ENCODE assay signal across 28 cellular contexts in the genomic region with DNA sequence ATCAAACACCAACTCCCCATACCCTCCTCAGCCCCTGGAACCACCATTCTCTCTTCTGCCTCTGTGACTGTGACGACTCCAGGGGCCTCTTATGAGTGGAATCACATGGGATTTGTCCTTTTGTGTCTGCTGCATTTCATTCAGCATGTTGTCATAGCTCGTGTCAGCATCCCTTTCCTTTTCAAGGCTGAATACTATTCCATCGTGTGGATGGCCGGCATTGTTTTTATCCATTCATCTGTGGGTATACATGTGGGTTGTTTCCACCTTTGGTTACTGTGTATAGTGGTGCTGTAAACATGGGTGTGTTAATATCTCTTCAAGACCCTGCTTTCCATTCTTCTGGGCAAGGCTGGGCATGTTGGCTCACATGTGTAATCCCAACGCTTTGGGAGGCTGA.
"Had no signal": no experiment of that assay in that cellular context is flagged by ENCODE, and none has a peak within 500 bp of the region (broad histone marks: within the 10 kb centered on the region; RNA-seq: fewer than 3 reads in every experiment).

No MANE protein-coding gene starts in this region.

- H3K27ac ChIP-seq: colonic mucosa, epithelial cell of prostate, gastroesophageal sphincter, heart left ventricle, hepatocyte, neutrophil, pancreas, right atrium auricular region, skin epidermis, thyroid gland had no signal

- H3K4me3 ChIP-seq: colonic mucosa, gastroesophageal sphincter, heart left ventricle, hepatocyte, lung, mucosa of descending colon, pancreas, right atrium auricular region, skin epidermis, thyroid gland had no signal

- H3K4me3 Mint-ChIP-seq: dendritic cell treated with granulocyte-macrophage colony-stimulating factor and Interleukin-4, amounts not matched to agents 40 ng/mL and 50 ng/mL, for 4 days; endodermal cell; memory B cell; mesothelial cell of epicardium; naive B cell; natural killer cell treated with Interleukin-12 subunit alpha and Interleukin-12 subunit beta and Interleukin-15 and Interleukin-18, amount 100 ng/mL, for 72 hours; neural crest cell; stimulated activated naive CD8-positive, alpha-beta T cell treated with anti-CD3 and anti-CD28 coated beads, Interleukin-15, amount 100 ng/mL, for 72 hours had no signal

- FAIRE-seq: kidney, pancreas had no signal

- DNase-seq: colonic mucosa; effector CD8-positive, alpha-beta T cell; endodermal cell; foreskin fibroblast; heart left ventricle; mucosa of descending colon; naive B cell; pancreas; stimulated activated CD4-positive, alpha-beta T cell treated with anti-CD3 and anti-CD28 coated beads, Interleukin-15, amount 100 ng/mL, for 24 hours; stimulated activated CD4-positive, alpha-beta T cell treated with anti-CD3 and anti-CD28 coated beads, Interleukin-2, amount 100 ng/mL, for 48 hours; stimulated activated naive CD4-positive, alpha-beta T cell; stimulated activated naive CD8-positive, alpha-beta T cell treated with anti-CD3 and anti-CD28 coated beads, Interleukin-15, amount 100 ng/mL, for 72 hours; thyroid gland had no signal

- H3K27ac Mint-ChIP-seq: dendritic cell treated with granulocyte-macrophage colony-stimulating factor and Interleukin-4, amounts not matched to agents 40 ng/mL and 50 ng/mL, for 4 days; endodermal cell; memory B cell; mesothelial cell of epicardium; natural killer cell treated with Interleukin-12 subunit alpha and Interleukin-12 subunit beta and Interleukin-15 and Interleukin-18, amount 100 ng/mL, for 72 hours; stimulated activated naive CD8-positive, alpha-beta T cell treated with anti-CD3 and anti-CD28 coated beads, Interleukin-15, amount 100 ng/mL, for 72 hours had no signal

- H3K4me1 Mint-ChIP-seq: mesothelial cell of epicardium had no signal

- H3K36me3 Mint-ChIP-seq: natural killer cell treated with Interleukin-12 subunit alpha and Interleukin-12 subunit beta and Interleukin-15 and Interleukin-18, amount 100 ng/mL, for 72 hours had no signal

- H3K27me3 Mint-ChIP-seq: dendritic cell treated with granulocyte-macrophage colony-stimulating factor and Interleukin-4, amounts not matched to agents 40 ng/mL and 50 ng/mL, for 4 days; memory B cell; naive B cell; natural killer cell treated with Interleukin-12 subunit alpha and Interleukin-12 subunit beta and Interleukin-15 and Interleukin-18, amount 100 ng/mL, for 72 hours; stimulated activated naive CD8-positive, alpha-beta T cell treated with anti-CD3 and anti-CD28 coated beads, Interleukin-15, amount 100 ng/mL, for 72 hours had no signal

- ATAC-seq: esophagus mucosa; gastroesophageal sphincter; heart left ventricle; left lobe of liver; mucosa of descending colon; natural killer cell treated with Interleukin-12 subunit alpha and Interleukin-12 subunit beta and Interleukin-15 and Interleukin-18, amount 100 ng/mL, for 72 hours; stimulated activated naive CD8-positive, alpha-beta T cell treated with anti-CD3 and anti-CD28 coated beads, Interleukin-15, amount 100 ng/mL, for 72 hours had no signal

- H3K36me3 ChIP-seq: colonic mucosa, heart left ventricle, neutrophil, pancreas, right atrium auricular region, thyroid gland had no signal

- H3K27me3 ChIP-seq: colonic mucosa, gastroesophageal sphincter, heart left ventricle, hepatocyte, neutrophil, pancreas, right atrium auricular region, thyroid gland had no signal

- H3K4me1 ChIP-seq: colonic mucosa, gastroesophageal sphincter, pancreas, right atrium auricular region, thyroid gland had no signal

- H3K9me3 ChIP-seq: colonic mucosa, mucosa of descending colon, neutrophil, pancreas, thyroid gland had no signal
